In the genomic region with DNA sequence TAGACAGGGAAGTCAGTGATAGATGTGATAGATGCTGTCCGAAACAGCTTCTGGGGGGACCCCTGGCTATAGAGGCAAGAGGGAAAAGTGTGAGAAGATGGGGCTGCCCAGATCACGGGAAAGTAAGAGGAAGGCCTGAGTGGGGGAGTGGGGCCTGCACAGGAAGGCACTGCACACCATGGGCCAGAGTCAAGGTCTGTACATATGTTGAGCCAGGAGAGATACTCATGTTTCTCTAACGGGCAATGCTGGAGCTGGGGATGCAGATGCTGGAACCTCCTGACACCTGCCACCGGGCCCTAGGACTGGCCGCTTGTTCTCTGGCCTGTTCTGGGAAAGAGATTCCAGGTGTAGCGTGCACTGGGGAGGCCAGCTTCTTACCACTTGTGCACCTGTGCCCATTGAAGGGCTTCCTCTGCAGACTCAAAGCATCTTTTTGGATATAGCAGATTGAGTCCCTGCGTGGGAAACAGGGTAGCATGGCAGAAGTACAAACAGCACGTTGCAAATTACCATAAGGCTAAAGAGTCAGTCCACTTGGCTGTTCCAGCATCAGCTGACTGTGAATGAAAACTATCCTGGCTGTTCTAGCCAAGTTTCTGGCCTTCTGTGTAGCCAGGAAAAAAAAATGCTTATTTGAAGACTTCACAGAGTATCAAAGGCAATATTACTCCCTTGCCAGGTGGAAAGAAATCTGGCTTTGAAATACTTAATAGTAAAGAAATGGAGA, we compare ENCODE assay signal across 15 cellular contexts.
DNase-seq lines count a peak whose midpoint lies in the region; TF ChIP-seq lines count a peak whose summit lies in the region.
"Had no signal": no experiment of that assay in that cellular context is flagged by ENCODE, and none has a peak within 500 bp of the region (broad histone marks: within the 10 kb centered on the region; RNA-seq: fewer than 3 reads in every experiment).

No MANE protein-coding gene starts in this region.

- H3K27ac Mint-ChIP-seq in Caco-2 (ENCODE audit: unreplicated experiment) (peak overlapping the region; percentile 29), endothelial cell (ENCODE audit: unreplicated experiment) (no peak overlapping the region)
- H3K27ac Mint-ChIP-seq: CD14-positive monocyte, immature natural killer cell had no signal

- H3K4me3 ChIP-seq in Caco-2 (ENCODE audit: low read depth, low read length), result no peak overlapping the region
- H3K4me3 ChIP-seq: gastrocnemius medialis had no signal

- no peak for DNase-seq in Caco-2
- peak; percentile 75 for DNase-seq in NCI-H2196 treated with DMSO at 0.1 percent for 48 hours (lab: John Stamatoyannopoulos, UW; ENCODE audit: unreplicated experiment)
- peak; percentile 43 for DNase-seq in fibroblast of gingiva (ENCODE audit: low read depth)
- DNase-seq in pons (ENCODE audit: low spot score), result peak; percentile 42
- DNase-seq in stimulated activated CD4-positive, alpha-beta T cell treated with anti-CD3 and anti-CD28 coated beads, Interleukin-2, amount 100 ng/mL, for 48 hours, result no peak
- DNase-seq in endothelial cell (ENCODE audit: low spot score), result no peak
- no peak for DNase-seq in T-helper 2 cell
- no peak for DNase-seq in activated gamma-delta T cell (lab: John Stamatoyannopoulos, UW)
- DNase-seq: activated CD4-positive, alpha-beta T cell treated with anti-CD3 and anti-CD28 coated beads, Interleukin-2, amount 50 U/mL, for 48 hours; immature natural killer cell; NCI-H1092; NCI-H774; stimulated activated CD4-positive, alpha-beta T cell treated with anti-CD3 and anti-CD28 coated beads, Interleukin-1b, Interleukin-23, amount 100 ng/mL, for 48 hours had no signal

- CTCF ChIA-PET in Caco-2 (lab: Charles Lee), result no interaction called here

- POLR2A ChIA-PET in Caco-2 (lab: Charles Lee), result no interaction called here

- H3K27me3 ChIP-seq in Caco-2 (replicated peaks; ENCODE audit: control insufficient read depth, insufficient read depth, low read length), result no peaks in the 10 kb centered on the region
- H3K27me3 ChIP-seq: gastrocnemius medialis had no signal

- H3K27me3 Mint-ChIP-seq in Caco-2 (ENCODE audit: insufficient read depth, unreplicated experiment), result no peaks in the 10 kb centered on the region
- H3K27me3 Mint-ChIP-seq in endothelial cell (ENCODE audit: unreplicated experiment), result peaks cover 5% of the 10 kb centered on the region

- no peaks in the 10 kb centered on the region for H3K36me3 Mint-ChIP-seq in Caco-2 (ENCODE audit: insufficient read depth, unreplicated experiment)
- no peaks in the 10 kb centered on the region for H3K36me3 Mint-ChIP-seq in endothelial cell (ENCODE audit: low read depth, unreplicated experiment)
- H3K36me3 Mint-ChIP-seq: CD14-positive monocyte, immature natural killer cell had no signal

- H3K9me3 Mint-ChIP-seq in Caco-2 (ENCODE audit: unreplicated experiment) (no peaks in the 10 kb centered on the region), endothelial cell (ENCODE audit: unreplicated experiment) (no peaks in the 10 kb centered on the region)
- H3K9me3 Mint-ChIP-seq: immature natural killer cell had no signal

- no TSS peak for BruUV-seq in Caco-2 (replicated peaks; lab: Mats Ljungman, UMichigan)

- no peaks in the 10 kb centered on the region for H3K36me3 ChIP-seq in Caco-2 (ENCODE audit: control insufficient read depth, insufficient read depth, low read length)
- H3K36me3 ChIP-seq: gastrocnemius medialis had no signal

- no peaks in the 10 kb centered on the region for H3K9me3 ChIP-seq in Caco-2
- H3K9me3 ChIP-seq: gastrocnemius medialis had no signal

- H3K4me1 ChIP-seq in Caco-2, result no peaks in the 10 kb centered on the region

- TF ChIP-seq CTCF in Caco-2 (IDR thresholded peaks at IDR 0.05; ENCODE audit: insufficient read depth in 1 of 2, low read depth in 1 of 2, low read length in 1 of 2, severe bottlenecking in 1 of 2, unreplicated experiment in 1 of 2), result no peak
- TF ChIP-seq CTCF in endothelial cell (IDR thresholded peaks at IDR 0.05; ENCODE audit: unreplicated experiment), result no peak

- H3K4me3 Mint-ChIP-seq in Caco-2 (ENCODE audit: unreplicated experiment) (no peak overlapping the region), endothelial cell (ENCODE audit: unreplicated experiment) (no peak overlapping the region)
- H3K4me3 Mint-ChIP-seq: CD14-positive monocyte, immature natural killer cell had no signal

- intact Hi-C loops in Caco-2 (cut with micrococcal nuclease; ENCODE audit: unreplicated experiment), result no loop called here

- H3K4me1 Mint-ChIP-seq in Caco-2 (ENCODE audit: low read depth, unreplicated experiment), result no peaks in the 10 kb centered on the region
- H3K4me1 Mint-ChIP-seq in endothelial cell (ENCODE audit: unreplicated experiment), result peaks cover 5% of the 10 kb centered on the region
- H3K4me1 Mint-ChIP-seq: immature natural killer cell had no signal

Comparison
In these comparisons a context has a peak if more than half of its experiments do, and no peak if none do; other contexts are left out.
1. DNase-seq: peak in NCI-H2196 treated with DMSO at 0.1 percent for 48 hours (single experiment), fibroblast of gingiva (single experiment) and pons (single experiment); none in Caco-2 (0 of 2), stimulated activated CD4-positive, alpha-beta T cell treated with anti-CD3 and anti-CD28 coated beads, Interleukin-2, amount 100 ng/mL, for 48 hours (0 of 2), endothelial cell (single experiment), T-helper 2 cell (0 of 5) and activated gamma-delta T cell (single experiment).